ENCODE assay signal across 14 cellular contexts in the genomic region with DNA sequence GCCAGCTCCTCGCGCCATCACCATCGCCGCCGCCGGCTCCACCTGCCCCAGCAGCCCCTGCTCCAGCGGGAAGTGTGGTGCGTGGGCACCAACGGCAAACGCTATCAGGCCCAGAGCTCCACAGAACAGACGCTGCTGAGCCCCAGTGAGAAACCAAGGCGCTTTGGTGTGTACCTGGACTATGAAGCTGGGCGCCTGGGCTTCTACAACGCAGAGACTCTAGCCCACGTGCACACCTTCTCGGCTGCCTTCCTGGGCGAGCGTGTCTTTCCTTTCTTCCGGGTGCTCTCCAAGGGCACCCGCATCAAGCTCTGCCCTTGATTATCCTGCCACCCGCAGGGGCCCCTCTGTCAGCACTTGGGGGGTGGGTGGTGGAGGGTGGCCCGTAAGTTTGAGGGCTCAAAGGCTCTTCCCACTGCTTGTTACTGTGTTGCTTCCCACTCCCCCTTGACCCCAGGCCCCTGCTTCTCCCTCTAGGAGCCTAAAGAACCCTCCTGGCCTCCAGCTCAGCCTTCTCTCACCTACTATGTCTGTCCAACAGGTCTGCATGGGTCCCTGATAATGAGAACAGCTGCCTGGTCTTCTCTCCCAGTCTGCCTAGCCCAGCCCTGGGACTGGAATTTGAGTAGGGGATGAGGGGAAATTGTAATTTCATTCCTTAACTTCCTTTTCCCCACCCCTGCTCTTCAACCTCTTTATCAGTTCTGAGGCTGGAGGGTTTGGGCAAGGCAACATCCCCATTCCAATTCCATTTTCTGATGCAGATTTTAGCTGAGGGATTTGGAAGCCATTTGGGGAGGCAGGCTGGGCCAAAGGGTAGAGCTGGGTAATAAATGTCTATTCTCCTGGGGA. TPM values are rescaled to one million over a fixed set of nuclear protein-coding genes. Genes with fewer than 3 reads are reported as not detected.
DNase-seq lines count a peak whose midpoint lies in the region; ATAC-seq, FAIRE-seq and TF ChIP-seq lines count a peak whose summit lies in the region.
"Had no signal": no experiment of that assay in that cellular context is flagged by ENCODE, and none has a peak within 500 bp of the region (broad histone marks: within the 10 kb centered on the region; RNA-seq: fewer than 3 reads in every experiment).

No MANE protein-coding gene starts in this region.

- TF ChIP-seq EP300 in H1 (IDR thresholded peaks at IDR 0.05; ENCODE audit: borderline replicate concordance in 1 of 2, low read depth in 2 of 2, low read length in 2 of 2), result no peak

- no peak overlapping the region for H4K91ac ChIP-seq in H1 (replicated peaks; ENCODE audit: insufficient read length, low read length)

- no peak overlapping the region for H3K56ac ChIP-seq in H1 (replicated peaks; ENCODE audit: insufficient read length, low read depth, low read length)

- H3K4me1 ChIP-seq in H1 (replicated peaks in 1 of 4; ENCODE audit: control insufficient read depth in 3 of 4, insufficient read depth in 4 of 4, low read length in 3 of 4), result peaks cover 0 to 6% (median 0%) of the 10 kb centered on the region in 4 experiments; a peak in 3 of 7 replicates

- no peak overlapping the region for H3K4me3 ChIP-seq in H1 (ENCODE audit: extremely low read depth in 1 of 4, insufficient read depth in 2 of 4, low read depth in 3 of 4, low read length in 4 of 4)
- H3K4me3 ChIP-seq: heart right ventricle had no signal

- TF ChIP-seq POLR2A in H1 (IDR thresholded peaks at IDR 0.05; ENCODE audit: control extremely low read depth in 1 of 2, low read depth in 2 of 2, low read length in 2 of 2), result peak; percentile 69 to 76

- no peak overlapping the region for H3K9ac ChIP-seq in H1 (replicated peaks in 1 of 4; ENCODE audit: extremely low read depth in 1 of 4, low read depth in 3 of 4, low read length in 3 of 4)

- H3K36me3 ChIP-seq in H1 (ENCODE audit: control insufficient read depth in 2 of 4, insufficient read depth in 4 of 4, low read length in 3 of 4), result peaks cover 35 to 80% (median 50%) of the 10 kb centered on the region in 4 experiments

- H3K23ac ChIP-seq in H1 (ENCODE audit: insufficient read length), result no peak overlapping the region

- 92% methylated on average over 18 of the region's 22 CpGs; no CpG with 5 or more reads in 1 of the 2 experiments for WGBS in H1 (ENCODE audit: extremely low coverage in 1 of 2, insufficient coverage in 1 of 2, insufficient read length in 1 of 2, insufficient replicate concordance in 2 of 2, low coverage in 1 of 2, low lambda C conversion rate in 2 of 2, missing lambda C conversion rate in 1 of 2), 2 experiments

- no peak overlapping the region for H2AFZ ChIP-seq in H1 (ENCODE audit: low read length)

- no peak overlapping the region for H4K5ac ChIP-seq in H1 (ENCODE audit: insufficient read length, low read depth, low read length)

- H3K27me3 ChIP-seq in H1 (replicated peaks in 1 of 4; ENCODE audit: control insufficient read depth in 3 of 4, extremely low read depth in 1 of 4, insufficient read depth in 3 of 4, low read length in 3 of 4), result no peaks in the 10 kb centered on the region
- H3K27me3 ChIP-seq: heart right ventricle had no signal

- no peak for FAIRE-seq in H1 (lab: Jason Lieb, UNC)
- FAIRE-seq: urothelium cell line had no signal

- ATAC-seq in HG03135 (IDR thresholded peaks at IDR 0.05; ENCODE audit: unreplicated experiment), result no peak

- no peaks in the 10 kb centered on the region for H3K23me2 ChIP-seq in H1 (ENCODE audit: low read depth, low read length)

- H3K27ac Mint-ChIP-seq in activated T-cell treated with anti-CD3 and anti-CD28 coated beads, Interleukin-2, amount 50 U/mL, for 24 hours, result peak overlapping the region; percentile 100
- H3K27ac Mint-ChIP-seq: dendritic cell treated with granulocyte-macrophage colony-stimulating factor and Interleukin-4, amounts not matched to agents 40 ng/mL and 50 ng/mL, for 4 days had no signal

- H2BK120ac ChIP-seq in H1 (replicated peaks; ENCODE audit: low read depth, low read length), result no peak overlapping the region

- H3K9me3 ChIP-seq in H1 (ENCODE audit: insufficient read depth in 2 of 2, low read depth in 1 of 2, low read length in 1 of 2), result no peaks in the 10 kb centered on the region
- H3K9me3 ChIP-seq: heart right ventricle had no signal

- H3K9me3 Mint-ChIP-seq in activated T-cell treated with anti-CD3 and anti-CD28 coated beads, Interleukin-2, amount 50 U/mL, for 24 hours, result no peaks in the 10 kb centered on the region
- H3K9me3 Mint-ChIP-seq: dendritic cell treated with granulocyte-macrophage colony-stimulating factor and Interleukin-4, amounts not matched to agents 40 ng/mL and 50 ng/mL, for 4 days; naive B cell had no signal

- peaks cover 34% of the 10 kb centered on the region for H3K4me1 Mint-ChIP-seq in activated T-cell treated with anti-CD3 and anti-CD28 coated beads, Interleukin-2, amount 50 U/mL, for 24 hours (ENCODE audit: low read depth)

- CTCF ChIA-PET in H1 (lab: Charles Lee; ENCODE audit: partially characterized antibody), result interaction anchor here (1.2 kb wide), 2 partner anchors 14 to 17 kb away, joined by 4 read pairs; no protein-coding TSS in a partner anchor

- no peak overlapping the region for H2BK5ac ChIP-seq in H1 (ENCODE audit: low read depth, low read length)

- no peak for TF ChIP-seq CTCF in H1 (IDR thresholded peaks at IDR 0.05; ENCODE audit: control extremely low read depth in 1 of 3, insufficient read depth in 1 of 3, low read depth in 1 of 3, low read length in 3 of 3)

- H3K27ac ChIP-seq in H1 (ENCODE audit: low read depth, low read length), result no peak overlapping the region; the same call in 1 of the 2 replicates
- H3K27ac ChIP-seq: heart right ventricle had no signal

- H2BK15ac ChIP-seq in H1 (ENCODE audit: low read length), result no peak overlapping the region

- no peak overlapping the region for H3K4me3 Mint-ChIP-seq in activated T-cell treated with anti-CD3 and anti-CD28 coated beads, Interleukin-2, amount 50 U/mL, for 24 hours
- H3K4me3 Mint-ChIP-seq: dendritic cell treated with granulocyte-macrophage colony-stimulating factor and Interleukin-4, amounts not matched to agents 40 ng/mL and 50 ng/mL, for 4 days had no signal

- no peak for TF ChIP-seq RAD21 in H1 (IDR thresholded peaks at IDR 0.05 in 1 of 2, conservative IDR thresholded peaks at IDR 0.05 in 1 of 2; ENCODE audit: low read depth in 2 of 2, low read length in 2 of 2)

- H3K14ac ChIP-seq in H1 (ENCODE audit: insufficient read length), result no peak overlapping the region

- no peak overlapping the region for H3K18ac ChIP-seq in H1 (ENCODE audit: extremely low read depth, low read length)

- no peak overlapping the region for H3K4ac ChIP-seq in H1 (replicated peaks; ENCODE audit: insufficient read length, low read depth, low read length)

- no peak overlapping the region for H2BK12ac ChIP-seq in H1 (ENCODE audit: low read depth, low read length)

- no peak overlapping the region for H3K4me2 ChIP-seq in H1 (ENCODE audit: insufficient read depth in 1 of 2, low read depth in 2 of 2, low read length in 2 of 2)

- peaks cover 0 to 7% of the 10 kb centered on the region in 2 experiments; a peak in 1 of 4 replicates for H3K79me2 ChIP-seq in H1 (ENCODE audit: control insufficient read depth in 1 of 2, insufficient read depth in 2 of 2, low read length in 2 of 2)

- H3K79me1 ChIP-seq in H1 (ENCODE audit: low read depth, low read length), result no peaks in the 10 kb centered on the region

- no peak overlapping the region for H2AK5ac ChIP-seq in H1 (ENCODE audit: low read depth, low read length)

- H4K20me1 ChIP-seq in H1 (replicated peaks in 1 of 2; ENCODE audit: control insufficient read depth in 1 of 2, insufficient read depth in 2 of 2, low read length in 2 of 2), result peaks cover 16 to 30% of the 10 kb centered on the region in 2 experiments

- peaks cover 91% of the 10 kb centered on the region for H3K36me3 Mint-ChIP-seq in activated T-cell treated with anti-CD3 and anti-CD28 coated beads, Interleukin-2, amount 50 U/mL, for 24 hours (ENCODE audit: low read depth)

- H2BK20ac ChIP-seq in H1 (ENCODE audit: low read length), result no peak overlapping the region

- DNase-seq in activated T-cell treated with anti-CD3 and anti-CD28 coated beads, Interleukin-2, amount 50 U/mL, for 24 hours, result no peak
- DNase-seq in activated T-cell treated with anti-CD3 and anti-CD28 coated beads, Interleukin-2, amount 50 U/mL, for 1 hour, result no peak
- DNase-seq in H1 (ENCODE audit: low read depth in 1 of 2, low spot score in 2 of 2), result no peak
- DNase-seq in stimulated activated CD8-positive, alpha-beta memory T cell treated with anti-CD3 and anti-CD28 coated beads, Interleukin-4, amount 100 ng/mL, for 48 hours, result peak; percentile 43
- DNase-seq in hippocampal formation (lab: John Stamatoyannopoulos, UW), result no peak
- no peak for DNase-seq in activated gamma-delta T cell treated with Interleukin-2 at 50 U/mL for 16 hours
- DNase-seq: heart right ventricle; naive B cell; NCI-H1092 treated with DMSO at 0.1 percent for 48 hours; stimulated activated CD4-positive, alpha-beta T cell treated with anti-CD3 and anti-CD28 coated beads, Interleukin-2, amount 100 ng/mL, for 48 hours had no signal

- peak overlapping the region; percentile 40; the same call in 1 of the 2 replicates for H4K8ac ChIP-seq in H1 (ENCODE audit: extremely low read depth, insufficient read depth, low read length)

- POLR2A ChIA-PET in H1 (lab: Charles Lee; ENCODE audit: partially characterized antibody), result interaction anchor here (0.9 to 34.2 kb wide), 11 partner anchors 3 to 61 kb away, joined by 4 to 1334 read pairs (median 12); partner anchors contain the start of genes RACK1, TRIM41, TRIM52 and TRIM7

- no peaks in the 10 kb centered on the region for H3K27me3 Mint-ChIP-seq in activated T-cell treated with anti-CD3 and anti-CD28 coated beads, Interleukin-2, amount 50 U/mL, for 24 hours
- H3K27me3 Mint-ChIP-seq: dendritic cell treated with granulocyte-macrophage colony-stimulating factor and Interleukin-4, amounts not matched to agents 40 ng/mL and 50 ng/mL, for 4 days; naive B cell had no signal

RNA-seq across cellular contexts. Expression of gene RACK1, which starts 9.0 kb away (rescaled TPM):
- 6,513 TPM for polyA plus RNA-seq in PFSK-1 (2012; ENCODE audit: insufficient read length, low read depth)
- total RNA-seq in H1 (2021; fragmentation: NEBNext Ultra II Directional; extraction: Animal tissue kit (Norgen Biotek cat#: 25700)), result 2,564 and 2,589 TPM in 2 replicates
- polyA plus RNA-seq in H1 (2011; rRNA removed), result 7,578 and 7,971 TPM in 2 replicates
- 6,759 TPM for polyA plus RNA-seq in H1 (2011; cell fraction: cytosol; rRNA removed)
- polyA plus RNA-seq in H1 (2011; cell fraction: nucleus; rRNA removed), result 7,543 TPM
- polyA plus RNA-seq in H1 (2012, experiment 1 of 2), result 3,817 to 4,876 TPM (median 4,535 TPM) in 4 replicates
- polyA plus RNA-seq in H1 (2012, experiment 2 of 2), result 4,888 TPM
- polyA plus RNA-seq in H1 (2013, experiment 1 of 2), result 2,646 TPM
- 2,607 TPM for polyA plus RNA-seq in H1 (2013, experiment 2 of 2)
- polyA minus RNA-seq in H1 (2011; rRNA and poly(A)+ RNA removed), result 7,141 and 7,318 TPM in 2 replicates
- polyA minus RNA-seq in H1 (2011; cell fraction: cytosol; rRNA and poly(A)+ RNA removed), result 3,305 TPM
- 3,286 TPM for polyA minus RNA-seq in H1 (2011; cell fraction: nucleus; rRNA and poly(A)+ RNA removed)

RNA-seq across cellular contexts. Expression of gene TRIM41, which starts 11.6 kb away (rescaled TPM):
- 27.0 TPM for polyA plus RNA-seq in PFSK-1 (2012; ENCODE audit: insufficient read length, low read depth)
- total RNA-seq in H1 (2021; fragmentation: NEBNext Ultra II Directional; extraction: Animal tissue kit (Norgen Biotek cat#: 25700)), result 21.2 and 21.6 TPM in 2 replicates
- polyA plus RNA-seq in H1 (2011; rRNA removed), result 12.9 and 18.0 TPM in 2 replicates
- 19.8 TPM for polyA plus RNA-seq in H1 (2011; cell fraction: cytosol; rRNA removed)
- 79.7 TPM for polyA plus RNA-seq in H1 (2011; cell fraction: nucleus; rRNA removed)
- polyA plus RNA-seq in H1 (2012, experiment 1 of 2), result 19.4 to 26.5 TPM (median 23.3 TPM) in 4 replicates
- 10.8 TPM for polyA plus RNA-seq in H1 (2012, experiment 2 of 2)
- polyA plus RNA-seq in H1 (2013, experiment 1 of 2), result 15.0 TPM
- polyA plus RNA-seq in H1 (2013, experiment 2 of 2), result 13.5 TPM
- 4.7 and 7.7 TPM in 2 replicates for polyA minus RNA-seq in H1 (2011; rRNA and poly(A)+ RNA removed)
- polyA minus RNA-seq in H1 (2011; cell fraction: cytosol; rRNA and poly(A)+ RNA removed), result 6.7 TPM
- polyA minus RNA-seq in H1 (2011; cell fraction: nucleus; rRNA and poly(A)+ RNA removed), result 19.8 TPM

RNA-seq across cellular contexts. Expression of gene TRIM52, which starts 26.3 kb away (rescaled TPM):
- 2.9 TPM for polyA plus RNA-seq in PFSK-1 (2012; ENCODE audit: insufficient read length, low read depth)
- total RNA-seq in H1 (2021; fragmentation: NEBNext Ultra II Directional; extraction: Animal tissue kit (Norgen Biotek cat#: 25700)), result 5.7 and 6.2 TPM in 2 replicates
- polyA plus RNA-seq in H1 (2011; rRNA removed), result 2.3 and 4.2 TPM in 2 replicates
- polyA plus RNA-seq in H1 (2011; cell fraction: cytosol; rRNA removed), result 6.2 TPM
- polyA plus RNA-seq in H1 (2011; cell fraction: nucleus; rRNA removed), result 6.8 TPM
- 8.8 to 10.6 TPM (median 9.8 TPM) in 4 replicates for polyA plus RNA-seq in H1 (2012, experiment 1 of 2)
- 0.70 TPM for polyA plus RNA-seq in H1 (2012, experiment 2 of 2)
- 5.1 TPM for polyA plus RNA-seq in H1 (2013, experiment 1 of 2)
- 4.3 TPM for polyA plus RNA-seq in H1 (2013, experiment 2 of 2)
- polyA minus RNA-seq in H1 (2011; rRNA and poly(A)+ RNA removed), result 5.5 and 6.2 TPM in 2 replicates
- 2.3 TPM for polyA minus RNA-seq in H1 (2011; cell fraction: cytosol; rRNA and poly(A)+ RNA removed)
- polyA minus RNA-seq in H1 (2011; cell fraction: nucleus; rRNA and poly(A)+ RNA removed), result 4.6 TPM

RNA-seq across cellular contexts. Expression of gene TRIM7, which starts 29.7 kb away (rescaled TPM):
- polyA plus RNA-seq in PFSK-1 (2012; ENCODE audit: insufficient read length, low read depth), result 4.9 TPM
- 0.44 and 0.47 TPM in 2 replicates for total RNA-seq in H1 (2021; fragmentation: NEBNext Ultra II Directional; extraction: Animal tissue kit (Norgen Biotek cat#: 25700))
- polyA plus RNA-seq in H1 (2011; rRNA removed), result 0.36 and 0.57 TPM in 2 replicates
- polyA plus RNA-seq in H1 (2011; cell fraction: cytosol; rRNA removed), result 0.62 TPM
- 0.54 TPM for polyA plus RNA-seq in H1 (2011; cell fraction: nucleus; rRNA removed)
- polyA plus RNA-seq in H1 (2012, experiment 1 of 2), result 0.35 to 1.0 TPM (median 0.45 TPM) in 4 replicates
- polyA plus RNA-seq in H1 (2012, experiment 2 of 2), result 0.55 TPM
- 0.53 TPM for polyA plus RNA-seq in H1 (2013, experiment 1 of 2)
- polyA plus RNA-seq in H1 (2013, experiment 2 of 2), result 0.28 TPM
- 0.05 TPM in 1 of 2 replicates, not detected in the other for polyA minus RNA-seq in H1 (2011; rRNA and poly(A)+ RNA removed)
- not detected for polyA minus RNA-seq in H1 (2011; cell fraction: cytosol; rRNA and poly(A)+ RNA removed)
- polyA minus RNA-seq in H1 (2011; cell fraction: nucleus; rRNA and poly(A)+ RNA removed), result 0.60 TPM
